Comparison of ENCODE assay signal across 14 cellular contexts in genomic region chr7:54877683-54878082, GRCh38.
A peak's percentile ranks its signal among the peaks of the same experiment; 100 is the strongest.
DNase-seq lines count a peak whose midpoint lies in the region; ATAC-seq, FAIRE-seq and TF ChIP-seq lines count a peak whose summit lies in the region.
"Had no signal": no experiment of that assay in that cellular context is flagged by ENCODE, and none has a peak within 500 bp of the region (broad histone marks: within the 10 kb centered on the region; RNA-seq: fewer than 3 reads in every experiment).

No MANE protein-coding gene starts in this region.

- peak overlapping the region; percentile 25 for H2AFZ ChIP-seq in PC-9

- no peak for ATAC-seq in GM21576 (IDR thresholded peaks at IDR 0.05; ENCODE audit: unreplicated experiment)
- ATAC-seq: stimulated activated naive B cell treated with anti-CD40 and anti-IgM and Interleukin-4, amounts not matched to agents 10 μg/mL and 1 μg/mL and 100 μg/mL, for 72 hours had no signal

- intact Hi-C loops in PC-9 (cut with micrococcal nuclease; ENCODE audit: unreplicated experiment), result loop anchor here (1.0 to 5.0 kb wide), 10 partner anchors 40 to 378 kb away; no protein-coding TSS in a partner anchor

- no peak overlapping the region for H3K4me2 ChIP-seq in PC-9

- H3K9me3 ChIP-seq in PC-9 (ENCODE audit: insufficient read depth, low read depth), result peaks cover 9% of the 10 kb centered on the region; the same call in 1 of the 2 replicates

- no peak overlapping the region for H3K27ac ChIP-seq in PC-9

- peak; percentile 65 for FAIRE-seq in H54 (lab: Jason Lieb, UNC)
- FAIRE-seq: endothelial cell of umbilical vein had no signal

- H3K4me1 ChIP-seq in PC-9 (replicated peaks; ENCODE audit: insufficient read depth), result peaks cover 8% of the 10 kb centered on the region

- H3K4me3 ChIP-seq in PC-9 (no peak overlapping the region), fibroblast of pulmonary artery (replicated peaks; ENCODE audit: low read depth, low read length) (no peak overlapping the region)

- H3K27me3 ChIP-seq in PC-9 (ENCODE audit: insufficient read depth, low read depth), result no peaks in the 10 kb centered on the region

- TF ChIP-seq CTCF in PC-9 (conservative IDR thresholded peaks at IDR 0.05) (peak; percentile 67), fibroblast of pulmonary artery (IDR thresholded peaks at IDR 0.05; ENCODE audit: low read length, missing control alignments) (no peak)

- no TSS peak for BruUV-seq in PC-9 (replicated peaks; lab: Mats Ljungman, UMichigan)

- H3K79me2 ChIP-seq in PC-9 (ENCODE audit: low read depth), result no peaks in the 10 kb centered on the region

- H4K20me1 ChIP-seq in PC-9 (ENCODE audit: insufficient read depth), result no peaks in the 10 kb centered on the region

- DNase-seq in H54 (ENCODE audit: insufficient read length, low spot score) (no peak), PC-9 (peak; percentile 35 to 73), fibroblast of pulmonary artery (ENCODE audit: low read depth) (peak; percentile 23), renal cortical epithelial cell (ENCODE audit: low read depth) (peak; percentile 67), cerebellum (ENCODE audit: low spot score) (no peak), ecto neural progenitor cell (ENCODE audit: low spot score) (no peak)
- DNase-seq: activated CD8-positive, alpha-beta memory T cell treated with anti-CD3 and anti-CD28 coated beads, Interleukin-2, amount 50 U/mL, for 48 hours; aorta; DND-41; NCI-H1436; stimulated activated CD4-positive, alpha-beta T cell treated with anti-CD3 and anti-CD28 coated beads, Interleukin-1b, Interleukin-23, amount 100 ng/mL, for 48 hours; stimulated activated naive B cell treated with anti-CD40 and anti-IgM and Interleukin-4, amounts not matched to agents 10 μg/mL and 1 μg/mL and 100 μg/mL, for 72 hours had no signal

- TF ChIP-seq POLR2A in H54 (IDR thresholded peaks at IDR 0.05; ENCODE audit: low read depth, low read length), result no peak

- H3F3A ChIP-seq in PC-9 (ENCODE audit: insufficient read depth, low read depth), result 0 out of 2 replicates have a peak, but pooled peaks cover 3% of the 10 kb centered on the region

- H3K9me2 ChIP-seq in PC-9 (ENCODE audit: insufficient read depth), result no peaks in the 10 kb centered on the region; the same call in 1 of the 2 replicates

- CTCF ChIA-PET in PC-9 (lab: Charles Lee), result interaction anchor here (0.7 to 1.3 kb wide), 5 partner anchors 108 to 377 kb away, joined by 3 to 6 read pairs (median 4); partner anchors contain the start of gene EGFR

- no peaks in the 10 kb centered on the region for H3K36me3 ChIP-seq in PC-9 (ENCODE audit: low read depth)

- POLR2A ChIA-PET in PC-9 (lab: Charles Lee; ENCODE audit: unreplicated experiment), result interaction anchor here (0.5 to 1.2 kb wide), 6 partner anchors 84 to 176 kb away, joined by 4 to 11 read pairs (median 6); partner anchors contain the start of gene EGFR

Comparison
In these comparisons a context has a peak if more than half of its experiments do, and no peak if none do; other contexts are left out.
1. DNase-seq: peak in PC-9 (2 of 2), fibroblast of pulmonary artery (single experiment) and renal cortical epithelial cell (single experiment); none in H54 (single experiment), cerebellum (single experiment) and ecto neural progenitor cell (single experiment).